ENCODE assay signal across 2 cellular contexts in genomic region chr9:19184144-19184917, GRCh38.
TF ChIP-seq lines count a peak whose summit lies in the region.

No MANE protein-coding gene starts in this region.

TF ChIP-seq in IMR-90, 13 proteins besides CTCF, POLR2A, EP300 and RAD21:
- TF ChIP-seq ELK1 (IDR thresholded peaks at IDR 0.05; ENCODE audit: borderline replicate concordance, low read depth, low read length) (no peak), MAFK (IDR thresholded peaks at IDR 0.05; ENCODE audit: low read depth, low read length) (no peak), USF2 (IDR thresholded peaks at IDR 0.05; ENCODE audit: low read depth, low read length) (peak; percentile 53; the same call in 1 of the 2 replicates), CHD1 (IDR thresholded peaks at IDR 0.05; ENCODE audit: low read depth, low read length) (no peak), CEBPB (IDR thresholded peaks at IDR 0.05; ENCODE audit: low read depth, low read length) (no peak), RCOR1 (IDR thresholded peaks at IDR 0.05; ENCODE audit: insufficient replicate concordance, low read length) (no peak), MXI1 (IDR thresholded peaks at IDR 0.05; ENCODE audit: borderline replicate concordance, low read depth, low read length) (0 out of 2 replicates have a peak, but pooled peaks have one; percentile 28), SMC3 (IDR thresholded peaks at IDR 0.05; ENCODE audit: low read depth, low read length) (no peak), RFX5 (IDR thresholded peaks at IDR 0.05; ENCODE audit: low read depth, low read length) (no peak), NFE2L2 (IDR thresholded peaks at IDR 0.05; ENCODE audit: low read depth, low read length) (no peak), BHLHE40 (IDR thresholded peaks at IDR 0.05; ENCODE audit: low read depth, low read length) (peak; percentile 46; the same call in 1 of the 2 replicates), FOS (IDR thresholded peaks at IDR 0.05; ENCODE audit: low read depth, low read length) (peak; percentile 84), MAZ (IDR thresholded peaks at IDR 0.05; ENCODE audit: borderline replicate concordance, low read depth, low read length) (0 out of 2 replicates have a peak, but pooled peaks have one; percentile 52)

TF ChIP-seq in HepG2, 621 proteins besides CTCF, POLR2A, EP300 and RAD21 (continues in another document):
- no peak for TF ChIP-seq ATAD3A (CRISPR knock-in tag; IDR thresholded peaks at IDR 0.05)
- TF ChIP-seq ZFP90 (CRISPR knock-in tag; IDR thresholded peaks at IDR 0.05; ENCODE audit: borderline replicate concordance), result no peak
- no peak for TF ChIP-seq BORCS8-MEF2B (CRISPR knock-in tag; IDR thresholded peaks at IDR 0.05)
- TF ChIP-seq IRF9 (CRISPR knock-in tag; IDR thresholded peaks at IDR 0.05; ENCODE audit: borderline replicate concordance), result no peak
- peak; percentile 50 for TF ChIP-seq GABPB1 (CRISPR knock-in tag; IDR thresholded peaks at IDR 0.05)
- TF ChIP-seq ZNF501 (CRISPR knock-in tag; IDR thresholded peaks at IDR 0.05), result peak; percentile 60; the same call in 1 of the 2 replicates
- TF ChIP-seq ZNF350 (CRISPR knock-in tag; IDR thresholded peaks at IDR 0.05; ENCODE audit: borderline replicate concordance, low read depth), result no peak
- no peak for TF ChIP-seq ZNF547 (CRISPR knock-in tag; IDR thresholded peaks at IDR 0.05)
- TF ChIP-seq GFI1 (CRISPR knock-in tag; IDR thresholded peaks at IDR 0.05; ENCODE audit: borderline replicate concordance), result peak; percentile 76
- no peak for TF ChIP-seq GTF3A (CRISPR knock-in tag; conservative IDR thresholded peaks at IDR 0.05)
- peak; percentile 49 for TF ChIP-seq ARID5B (CRISPR knock-in tag; IDR thresholded peaks at IDR 0.05)
- no peak for TF ChIP-seq NFKB2 (CRISPR knock-in tag; IDR thresholded peaks at IDR 0.05; ENCODE audit: borderline replicate concordance)
- no peak for TF ChIP-seq ZNF460 (CRISPR knock-in tag; IDR thresholded peaks at IDR 0.05; ENCODE audit: borderline replicate concordance)
- no peak for TF ChIP-seq ZNF720 (CRISPR knock-in tag; IDR thresholded peaks at IDR 0.05)
- no peak for TF ChIP-seq ZNF205 (CRISPR knock-in tag; IDR thresholded peaks at IDR 0.05)
- no peak for TF ChIP-seq TAF1 (CRISPR knock-in tag; IDR thresholded peaks at IDR 0.05)
- TF ChIP-seq PHF21A (CRISPR knock-in tag; IDR thresholded peaks at IDR 0.05), result peak; percentile 52; the same call in 1 of the 2 replicates
- TF ChIP-seq SMARCE1 (IDR thresholded peaks at IDR 0.05; ENCODE audit: borderline replicate concordance), result no peak
- TF ChIP-seq ZNF432 (CRISPR knock-in tag; IDR thresholded peaks at IDR 0.05; ENCODE audit: borderline replicate concordance), result no peak
- no peak for TF ChIP-seq SETDB1 (CRISPR knock-in tag; IDR thresholded peaks at IDR 0.05; ENCODE audit: borderline replicate concordance)
- no peak for TF ChIP-seq DBP (CRISPR knock-in tag; IDR thresholded peaks at IDR 0.05; ENCODE audit: not compliant biosample characterization)
- no peak for TF ChIP-seq SATB2 (CRISPR knock-in tag; IDR thresholded peaks at IDR 0.05)
- TF ChIP-seq SRY (CRISPR knock-in tag; IDR thresholded peaks at IDR 0.05), result no peak
- no peak for TF ChIP-seq ZNF18 (CRISPR knock-in tag; IDR thresholded peaks at IDR 0.05; ENCODE audit: insufficient replicate concordance)
- TF ChIP-seq ZNF138 (CRISPR knock-in tag; IDR thresholded peaks at IDR 0.05; ENCODE audit: low read depth), result no peak
- no peak for TF ChIP-seq ZFAT (CRISPR knock-in tag; conservative IDR thresholded peaks at IDR 0.05)
- TF ChIP-seq ETV5 (CRISPR knock-in tag; IDR thresholded peaks at IDR 0.05; ENCODE audit: borderline replicate concordance), result peak; percentile 58; the same call in 1 of the 2 replicates
- 0 out of 2 replicates have a peak, but pooled peaks have one; percentile 30 for TF ChIP-seq MLX (CRISPR knock-in tag; IDR thresholded peaks at IDR 0.05)
- no peak for TF ChIP-seq ZBTB25 (CRISPR knock-in tag; IDR thresholded peaks at IDR 0.05)
- 0 out of 2 replicates have a peak, but pooled peaks have one; percentile 36 for TF ChIP-seq TARDBP (CRISPR knock-in tag; IDR thresholded peaks at IDR 0.05)
- no peak for TF ChIP-seq LCORL (IDR thresholded peaks at IDR 0.05)
- peak; percentile 27; the same call in 1 of the 2 replicates for TF ChIP-seq LCORL (CRISPR knock-in tag; IDR thresholded peaks at IDR 0.05)
- TF ChIP-seq FOSL1 (CRISPR knock-in tag; IDR thresholded peaks at IDR 0.05; ENCODE audit: borderline replicate concordance), result peak; percentile 46; the same call in 1 of the 2 replicates
- no peak for TF ChIP-seq SIN3B (IDR thresholded peaks at IDR 0.05; ENCODE audit: low read length)
- no peak for TF ChIP-seq ZNF780A (CRISPR knock-in tag; IDR thresholded peaks at IDR 0.05)
- peak; percentile 16; the same call in 1 of the 2 replicates for TF ChIP-seq TBX2 (CRISPR knock-in tag; IDR thresholded peaks at IDR 0.05; ENCODE audit: borderline replicate concordance)
- no peak for TF ChIP-seq AHR (CRISPR knock-in tag; IDR thresholded peaks at IDR 0.05)
- TF ChIP-seq ZBTB7A (CRISPR knock-in tag; IDR thresholded peaks at IDR 0.05), result no peak
- no peak for TF ChIP-seq ATF1 (CRISPR knock-in tag; IDR thresholded peaks at IDR 0.05)
- TF ChIP-seq ZNF614 (CRISPR knock-in tag; IDR thresholded peaks at IDR 0.05; ENCODE audit: borderline replicate concordance), result 0 out of 2 replicates have a peak, but pooled peaks have one; percentile 17
- TF ChIP-seq MYNN (CRISPR knock-in tag; IDR thresholded peaks at IDR 0.05; ENCODE audit: low read depth), result no peak
- TF ChIP-seq SSRP1 (CRISPR knock-in tag; IDR thresholded peaks at IDR 0.05), result no peak
- TF ChIP-seq NFE2 (CRISPR knock-in tag; IDR thresholded peaks at IDR 0.05), result no peak
- TF ChIP-seq TOE1 (CRISPR knock-in tag; IDR thresholded peaks at IDR 0.05), result no peak
- TF ChIP-seq SP5 (CRISPR knock-in tag; IDR thresholded peaks at IDR 0.05; ENCODE audit: borderline replicate concordance, low read depth), result 0 out of 2 replicates have a peak, but pooled peaks have one; percentile 30
- no peak for TF ChIP-seq NR0B2 (CRISPR knock-in tag; IDR thresholded peaks at IDR 0.05)
- TF ChIP-seq ZNF512 (CRISPR knock-in tag; IDR thresholded peaks at IDR 0.05), result no peak
- no peak for TF ChIP-seq CHD2 (IDR thresholded peaks at IDR 0.05; ENCODE audit: low read depth, low read length)
- TF ChIP-seq ZBTB34 (CRISPR knock-in tag; IDR thresholded peaks at IDR 0.05), result no peak
- TF ChIP-seq SOX6 (IDR thresholded peaks at IDR 0.05), result no peak
- TF ChIP-seq SOX6 (CRISPR knock-in tag; IDR thresholded peaks at IDR 0.05), result 0 out of 2 replicates have a peak, but pooled peaks have one; percentile 32
- no peak for TF ChIP-seq ZBTB2 (CRISPR knock-in tag; IDR thresholded peaks at IDR 0.05; ENCODE audit: low read depth)
